Comparison of ENCODE assay signal across 9 cellular contexts in genomic region chr10:87961314-87961713, GRCh38.
DNase-seq lines count a peak whose midpoint lies in the region; ATAC-seq and TF ChIP-seq lines count a peak whose summit lies in the region.
"Had no signal": no experiment of that assay in that cellular context is flagged by ENCODE, and none has a peak within 500 bp of the region (broad histone marks: within the 10 kb centered on the region; RNA-seq: fewer than 3 reads in every experiment).

No MANE protein-coding gene starts in this region.

- POLR2A ChIA-PET in SK-N-SH (lab: Yijun Ruan, JAX) = no interaction called here

- TF ChIP-seq RAD21 in SK-N-SH (IDR thresholded peaks at IDR 0.05; ENCODE audit: low read length) = no peak

- H3K9me2 ChIP-seq in SK-N-SH = no peaks in the 10 kb centered on the region

- DNase-seq in EL (peak; percentile 84), SK-N-SH (no peak), foreskin keratinocyte (peak; percentile 23 to 64), renal cortical epithelial cell (ENCODE audit: low read depth) (peak; percentile 87), NCI-H446 (lab: John Stamatoyannopoulos, UW) (no peak), occipital lobe (lab: John Stamatoyannopoulos, UW) (no peak)
- DNase-seq: activated T-cell treated with anti-CD3 and anti-CD28 coated beads, Interleukin-2, amount 50 U/mL, for 24 hours had no signal

- 32% methylated on average over 2 of the region's 2 CpGs for WGBS in SK-N-SH (ENCODE audit: low lambda C conversion rate)

- H3K4me1 ChIP-seq in SK-N-SH (ENCODE audit: control insufficient read depth in 1 of 2, insufficient read depth in 2 of 2, low read depth in 1 of 2, low read length in 1 of 2) (peaks cover 0 to 8% of the 10 kb centered on the region in 2 experiments; a peak in 2 of 4 replicates), foreskin keratinocyte (peaks cover 12% of the 10 kb centered on the region)

- no peaks in the 10 kb centered on the region for H3K9me3 ChIP-seq in SK-N-SH

- H3K9ac ChIP-seq in SK-N-SH = no peak overlapping the region

- no peak for TF ChIP-seq EP300 in SK-N-SH (IDR thresholded peaks at IDR 0.05; ENCODE audit: borderline replicate concordance in 1 of 2, low read depth in 1 of 2, low read length in 1 of 2)

- H3K27ac ChIP-seq in SK-N-SH (ENCODE audit: low read depth in 2 of 2, low read length in 1 of 2) (peak overlapping the region; percentile 36 to 67; a peak in 3 of 4 replicates), foreskin keratinocyte (no peak overlapping the region)

- H3K36me3 ChIP-seq in SK-N-SH (replicated peaks in 1 of 2; ENCODE audit: control insufficient read depth in 1 of 2, insufficient read depth in 2 of 2, low read length in 1 of 2) = peaks cover 60 to 65% of the 10 kb centered on the region in 2 experiments

- TF ChIP-seq POLR2A in GM18505 (IDR thresholded peaks at IDR 0.05; ENCODE audit: borderline replicate concordance, extremely low read depth, insufficient read depth, insufficient read length) = no peak

- no peak overlapping the region for H2AFZ ChIP-seq in SK-N-SH (ENCODE audit: low read depth)

- no peak for ATAC-seq in foreskin keratinocyte
- ATAC-seq in GM18505 (IDR thresholded peaks at IDR 0.05; ENCODE audit: unreplicated experiment) = no peak
- ATAC-seq in GM21390 (IDR thresholded peaks at IDR 0.05; ENCODE audit: unreplicated experiment) = no peak

- H3F3A ChIP-seq in SK-N-SH (replicated peaks; ENCODE audit: insufficient read depth) = peaks cover 33% of the 10 kb centered on the region

- 0 out of 2 replicates have a peak overlapping the region, but pooled peaks have one; percentile 14 for H3K4me2 ChIP-seq in SK-N-SH

- H3K27me3 ChIP-seq in SK-N-SH (ENCODE audit: insufficient read depth) (no peaks in the 10 kb centered on the region), foreskin keratinocyte (no peaks in the 10 kb centered on the region)

- peaks cover 6% of the 10 kb centered on the region; the same call in 1 of the 2 replicates for H4K20me1 ChIP-seq in SK-N-SH (ENCODE audit: insufficient read depth)

- peaks cover 50% of the 10 kb centered on the region for H3K79me2 ChIP-seq in SK-N-SH (ENCODE audit: insufficient read depth)

- no peak overlapping the region for H3K4me3 ChIP-seq in SK-N-SH (ENCODE audit: low read depth in 2 of 2, low read length in 1 of 2)

- CTCF ChIA-PET in SK-N-SH (lab: Yijun Ruan, JAX) = no interaction called here

- TF ChIP-seq CTCF in SK-N-SH (IDR thresholded peaks at IDR 0.05) (no peak), foreskin keratinocyte (conservative IDR thresholded peaks at IDR 0.05) (no peak)

TF ChIP-seq in SK-N-SH, 30 proteins besides CTCF, POLR2A, EP300 and RAD21:
- no peak for TF ChIP-seq SIN3A (IDR thresholded peaks at IDR 0.05; ENCODE audit: borderline replicate concordance, low read depth, low read length)
- TF ChIP-seq RXRA (IDR thresholded peaks at IDR 0.05; ENCODE audit: borderline replicate concordance, low read depth) = no peak
- no peak for TF ChIP-seq YY1 (IDR thresholded peaks at IDR 0.05; ENCODE audit: low read depth)
- TF ChIP-seq POLR2AphosphoS5 (IDR thresholded peaks at IDR 0.05; ENCODE audit: low read depth, low read length) = no peak
- no peak for TF ChIP-seq RCOR1 (IDR thresholded peaks at IDR 0.05; ENCODE audit: low read length)
- no peak for TF ChIP-seq NRF1 (IDR thresholded peaks at IDR 0.05; ENCODE audit: low read depth, low read length)
- peak; percentile 51; the same call in 1 of the 2 replicates for TF ChIP-seq MEF2A (IDR thresholded peaks at IDR 0.05; ENCODE audit: borderline replicate concordance, low read depth)
- peak; percentile 36; the same call in 1 of the 2 replicates for TF ChIP-seq TCF12 (IDR thresholded peaks at IDR 0.05)
- TF ChIP-seq TAF1 (IDR thresholded peaks at IDR 0.05; ENCODE audit: borderline replicate concordance, low read depth, low read length) = no peak
- peak; percentile 53 for TF ChIP-seq PBX3 (IDR thresholded peaks at IDR 0.05)

Comparison
In these comparisons a context has a peak if more than half of its experiments do, and no peak if none do; other contexts are left out.
1. DNase-seq: peak in EL (single experiment), foreskin keratinocyte (2 of 2) and renal cortical epithelial cell (single experiment); none in SK-N-SH (single experiment), NCI-H446 (0 of 2) and occipital lobe (single experiment).